In the genomic region with DNA sequence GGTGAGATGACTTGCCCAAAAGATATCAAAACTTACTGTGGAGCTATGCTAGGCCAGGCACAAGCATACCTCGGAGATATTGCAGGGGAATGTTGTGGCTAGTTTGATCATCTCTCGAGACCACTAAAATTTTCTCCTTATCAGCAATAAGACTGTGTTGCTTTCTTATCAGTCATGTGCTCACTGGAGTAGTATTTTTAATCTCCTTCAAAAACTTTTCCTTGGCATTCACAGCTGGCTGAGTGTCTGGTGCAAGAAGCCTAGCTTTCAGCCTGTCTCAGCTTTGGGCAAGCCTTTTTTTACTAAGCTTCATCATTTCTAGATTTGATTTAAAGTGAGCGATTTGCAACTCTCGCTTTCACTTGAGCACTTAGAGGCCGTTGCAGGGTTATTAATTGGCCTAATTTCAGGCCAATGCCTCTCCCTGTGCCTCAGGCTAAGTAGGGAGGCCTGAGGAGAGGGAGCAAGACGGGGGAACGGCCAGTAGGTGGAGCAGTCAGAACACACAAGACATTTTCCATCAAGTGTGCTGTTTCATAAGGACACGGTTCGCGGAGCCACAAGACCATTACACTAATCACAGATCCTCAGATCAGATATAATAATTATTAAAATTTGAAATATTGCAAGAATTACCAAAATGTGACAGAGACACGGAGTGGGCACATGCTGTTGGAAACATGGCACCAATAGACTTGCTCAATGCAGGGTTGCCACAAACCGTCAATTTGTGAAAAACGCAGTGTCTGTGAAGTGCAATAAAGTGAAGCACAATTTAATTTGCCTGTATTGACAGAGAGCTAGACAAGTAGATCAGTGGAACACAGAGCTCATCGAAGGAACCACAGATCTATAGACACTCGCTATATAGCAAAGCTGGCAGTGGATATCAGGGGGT, we compare ENCODE assay signal across 8 cellular contexts.
DNase-seq lines count a peak whose midpoint lies in the region; FAIRE-seq and TF ChIP-seq lines count a peak whose summit lies in the region.

No MANE protein-coding gene starts in this region.

- peak; percentile 30 for FAIRE-seq in RCC 7860 (lab: Jason Lieb, UNC)

- no peak overlapping the region for H3K4me3 ChIP-seq in fibroblast of villous mesenchyme (ENCODE audit: low read depth, low read length)

- DNase-seq in CMK (ENCODE audit: low read depth) (peak; percentile 37), GM20000 (ENCODE audit: low spot score) (peak; percentile 69), Kasumi-1 (lab: John Stamatoyannopoulos, UW) (peak; percentile 83 to 89), RCC 7860 (ENCODE audit: low spot score) (peak; percentile 40), activated T-helper 1 cell treated with Interleukin-2 at 50 U/mL for 16 hours (ENCODE audit: low read depth) (peak; percentile 22), fibroblast of villous mesenchyme (ENCODE audit: low read depth) (peak; percentile 88), non-pigmented ciliary epithelial cell (ENCODE audit: low read depth) (peak; percentile 67), superior temporal gyrus (ENCODE audit: extremely low spot score) (peak; percentile 94)

- TF ChIP-seq CTCF in GM20000 (IDR thresholded peaks at IDR 0.05; ENCODE audit: extremely low read depth, missing control alignments) (peak; percentile 89), fibroblast of villous mesenchyme (IDR thresholded peaks at IDR 0.05; ENCODE audit: insufficient read depth, low read depth, low read length) (peak; percentile 87)

Comparison
In these comparisons a context has a peak if more than half of its experiments do, and no peak if none do; other contexts are left out.
1. DNase-seq: peak in every context shown above with its lines; median percentile 94 in superior temporal gyrus; 88 in fibroblast of villous mesenchyme; 86 in Kasumi-1; 69 in GM20000; 67 in non-pigmented ciliary epithelial cell; 40 in RCC 7860; 37 in CMK; 22 in activated T-helper 1 cell treated with Interleukin-2 at 50 U/mL for 16 hours.